ENCODE assay signal across 16 cellular contexts in genomic region chr2:68747413-68747812, GRCh38. TPM values are rescaled to one million over a fixed set of nuclear protein-coding genes. Genes with fewer than 3 reads are reported as not detected.
DNase-seq lines count a peak whose midpoint lies in the region; ATAC-seq and TF ChIP-seq lines count a peak whose summit lies in the region.
"Had no signal": no experiment of that assay in that cellular context is flagged by ENCODE, and none has a peak within 500 bp of the region (broad histone marks: within the 10 kb centered on the region; RNA-seq: fewer than 3 reads in every experiment).

No MANE protein-coding gene starts in this region.

- POLR2A ChIA-PET in activated CD4-positive, alpha-beta memory T cell treated with anti-CD3 and anti-CD28 coated beads, Interleukin-2, amount 10 ng/mL, durations not matched to agents 7 days and 5 days (lab: Charles Lee): interaction anchor here (2.1 to 22.1 kb wide), 4 partner anchors 6 to 26 kb away, joined by 6 to 491 read pairs (median 248); partner anchors contain the start of gene ARHGAP25
- POLR2A ChIA-PET in PC-9 (lab: Charles Lee; ENCODE audit: unreplicated experiment): no interaction called here

- DNase-seq in CD14-positive monocyte (ENCODE audit: low spot score) (no peak), left lobe of liver (ENCODE audit: low spot score) (peak; percentile 18), HuH-7.5 (ENCODE audit: low spot score) (no peak), PC-9 (no peak), WERI-Rb-1 (no peak)
- peak; percentile 14 for DNase-seq in activated CD4-positive, alpha-beta memory T cell treated with anti-CD3 and anti-CD28 coated beads, Interleukin-2, amount 10 ng/mL, durations not matched to agents 7 days and 5 days
- DNase-seq: activated CD4-positive, alpha-beta T cell treated with anti-CD3 and anti-CD28 coated beads, Interleukin-2, amount 50 U/mL, for 4 hours; activated naive CD8-positive, alpha-beta T cell treated with anti-CD3 and anti-CD28 coated beads, Interleukin-2, amount 10 ng/mL, durations not matched to agents 7 days and 5 days; C1 segment of cervical spinal cord; DMS79; NCI-H1436 treated with DMSO at 0.1 percent for 48 hours; right lobe of liver had no signal

- H3K27ac ChIP-seq in BLaER1 (peak overlapping the region; percentile 62; the same call in 1 of the 2 replicates), PC-9 (no peak overlapping the region), WERI-Rb-1 (no peak overlapping the region)
- H3K27ac ChIP-seq: breast epithelium had no signal

- H3K9me2 ChIP-seq in PC-9 (ENCODE audit: insufficient read depth): no peaks in the 10 kb centered on the region

- no peaks in the 10 kb centered on the region for H3K79me2 ChIP-seq in PC-9 (ENCODE audit: low read depth)

- H3K9ac ChIP-seq in BLaER1: no peak overlapping the region

- H3F3A ChIP-seq in PC-9 (ENCODE audit: insufficient read depth, low read depth): no peaks in the 10 kb centered on the region

- H3K4me1 ChIP-seq in BLaER1 (peaks cover 86% of the 10 kb centered on the region), PC-9 (replicated peaks; ENCODE audit: insufficient read depth) (no peaks in the 10 kb centered on the region)
- H3K4me1 ChIP-seq: breast epithelium had no signal

- no TSS peak for BruUV-seq in PC-9 (replicated peaks; lab: Mats Ljungman, UMichigan)

- peaks cover 46 to 57% of the 10 kb centered on the region in 2 donors for H3K36me3 Mint-ChIP-seq in CD14-positive monocyte
- H3K36me3 Mint-ChIP-seq in activated CD4-positive, alpha-beta memory T cell treated with anti-CD3 and anti-CD28 coated beads, Interleukin-2, amount 10 ng/mL, durations not matched to agents 7 days and 5 days (ENCODE audit: low read depth): peaks cover 84% of the 10 kb centered on the region

- peaks cover 57% of the 10 kb centered on the region; the same call in 1 of the 2 replicates for H4K20me1 ChIP-seq in BLaER1
- H4K20me1 ChIP-seq in PC-9 (ENCODE audit: insufficient read depth): no peaks in the 10 kb centered on the region

- TF ChIP-seq CTCF in CD14-positive monocyte (IDR thresholded peaks at IDR 0.05) (no peak), PC-9 (conservative IDR thresholded peaks at IDR 0.05) (no peak), WERI-Rb-1 (IDR thresholded peaks at IDR 0.05; ENCODE audit: low read depth, low read length) (no peak)

- H3K9me3 ChIP-seq in BLaER1 (no peaks in the 10 kb centered on the region; the same call in 1 of the 2 replicates), PC-9 (ENCODE audit: insufficient read depth, low read depth) (no peaks in the 10 kb centered on the region), WERI-Rb-1 (ENCODE audit: severe bottlenecking) (no peaks in the 10 kb centered on the region)
- H3K9me3 ChIP-seq: breast epithelium, right lobe of liver had no signal

- H3K4me3 Mint-ChIP-seq in CD14-positive monocyte: peak overlapping the region in 1 of 2 donors; percentile 26
- H3K4me3 Mint-ChIP-seq in activated CD4-positive, alpha-beta memory T cell treated with anti-CD3 and anti-CD28 coated beads, Interleukin-2, amount 10 ng/mL, durations not matched to agents 7 days and 5 days: peak overlapping the region; percentile 22
- H3K4me3 Mint-ChIP-seq: activated naive CD8-positive, alpha-beta T cell treated with anti-CD3 and anti-CD28 coated beads, Interleukin-2, amount 10 ng/mL, durations not matched to agents 7 days and 5 days had no signal

- H3K27me3 Mint-ChIP-seq in CD14-positive monocyte (ENCODE audit: low read depth in 3 of 3): no peaks in the 10 kb centered on the region
- no peaks in the 10 kb centered on the region for H3K27me3 Mint-ChIP-seq in activated CD4-positive, alpha-beta memory T cell treated with anti-CD3 and anti-CD28 coated beads, Interleukin-2, amount 10 ng/mL, durations not matched to agents 7 days and 5 days
- H3K27me3 Mint-ChIP-seq: activated naive CD8-positive, alpha-beta T cell treated with anti-CD3 and anti-CD28 coated beads, Interleukin-2, amount 10 ng/mL, durations not matched to agents 7 days and 5 days had no signal

- H2AFZ ChIP-seq in PC-9: no peak overlapping the region

- H3K9me3 Mint-ChIP-seq in CD14-positive monocyte: peaks cover 0 to 4% (median 0%) of the 10 kb centered on the region in 7 donors
- H3K9me3 Mint-ChIP-seq in activated CD4-positive, alpha-beta memory T cell treated with anti-CD3 and anti-CD28 coated beads, Interleukin-2, amount 10 ng/mL, durations not matched to agents 7 days and 5 days: no peaks in the 10 kb centered on the region
- H3K9me3 Mint-ChIP-seq: activated naive CD8-positive, alpha-beta T cell treated with anti-CD3 and anti-CD28 coated beads, Interleukin-2, amount 10 ng/mL, durations not matched to agents 7 days and 5 days had no signal

- H3K4me2 ChIP-seq in BLaER1 (peak overlapping the region; percentile 57), PC-9 (no peak overlapping the region)

- H3K27me3 ChIP-seq in BLaER1 (no peaks in the 10 kb centered on the region), PC-9 (ENCODE audit: insufficient read depth, low read depth) (no peaks in the 10 kb centered on the region), WERI-Rb-1 (ENCODE audit: insufficient read depth, low read depth, severe bottlenecking) (peaks cover 33% of the 10 kb centered on the region)
- H3K27me3 ChIP-seq: breast epithelium, right lobe of liver had no signal

- CTCF ChIA-PET in activated CD4-positive, alpha-beta memory T cell treated with anti-CD3 and anti-CD28 coated beads, Interleukin-2, amount 10 ng/mL, durations not matched to agents 7 days and 5 days (lab: Charles Lee): interaction anchor here (2.1 to 2.3 kb wide), 2 partner anchors 38 to 284 kb away, joined by 6 to 10 read pairs; no protein-coding TSS in a partner anchor
- CTCF ChIA-PET in PC-9 (lab: Charles Lee): no interaction called here

- peaks cover 89% of the 10 kb centered on the region for H3K4me1 Mint-ChIP-seq in CD14-positive monocyte
- peaks cover 93% of the 10 kb centered on the region for H3K4me1 Mint-ChIP-seq in activated CD4-positive, alpha-beta memory T cell treated with anti-CD3 and anti-CD28 coated beads, Interleukin-2, amount 10 ng/mL, durations not matched to agents 7 days and 5 days

- intact Hi-C loops in CD14-positive monocyte (cut with micrococcal nuclease) (loop anchor here (5.0 to 10.0 kb wide), 3 partner anchors 90 to 283 kb away; partner anchors contain the start of genes APLF (in 1 of the 2) and FBXO48 (in 1 of the 2)), PC-9 (cut with micrococcal nuclease; ENCODE audit: unreplicated experiment) (no loop called here)

- H3K36me3 ChIP-seq in BLaER1 (peaks cover 55% of the 10 kb centered on the region), PC-9 (ENCODE audit: low read depth) (no peaks in the 10 kb centered on the region), WERI-Rb-1 (no peaks in the 10 kb centered on the region)
- H3K36me3 ChIP-seq: breast epithelium, right lobe of liver had no signal

- H3K27ac Mint-ChIP-seq in CD14-positive monocyte: peak overlapping the region; percentile 68 to 98 (median 84)
- peak overlapping the region; percentile 72 for H3K27ac Mint-ChIP-seq in activated CD4-positive, alpha-beta memory T cell treated with anti-CD3 and anti-CD28 coated beads, Interleukin-2, amount 10 ng/mL, durations not matched to agents 7 days and 5 days

- ATAC-seq in left lobe of liver: no peak
- ATAC-seq: Right ventricle myocardium inferior had no signal

- no peak overlapping the region for H3K4me3 ChIP-seq in BLaER1
- H3K4me3 ChIP-seq in PC-9: no peak overlapping the region
- H3K4me3 ChIP-seq in WERI-Rb-1 (ENCODE audit: low read depth, low read length): no peak overlapping the region
- H3K4me3 ChIP-seq: breast epithelium, right lobe of liver had no signal

RNA-seq across cellular contexts. Expression of gene ARHGAP25, which starts 12.8 kb away (rescaled TPM):
- 10 to 100 TPM; 20.8 to 36.3 TPM for polyA plus RNA-seq in CD14-positive monocyte
- total RNA-seq in activated CD4-positive, alpha-beta memory T cell treated with anti-CD3 and anti-CD28 coated beads, Interleukin-2, amount 10 ng/mL, durations not matched to agents 7 days and 5 days: 100 to 1,000 TPM; 128 to 132 TPM
- total RNA-seq in left lobe of liver (4.7 TPM), PC-9 (2021) (not detected in 2 replicates)
- total RNA-seq: HT-29 had no signal

Comparison
In these comparisons a context has a peak if more than half of its experiments do, and no peak if none do; other contexts are left out.
1. DNase-seq: peak in activated CD4-positive, alpha-beta memory T cell treated with anti-CD3 and anti-CD28 coated beads, Interleukin-2, amount 10 ng/mL, durations not matched to agents 7 days and 5 days (single experiment) and left lobe of liver (single experiment); none in CD14-positive monocyte (single experiment), HuH-7.5 (single experiment), PC-9 (0 of 2) and WERI-Rb-1 (single experiment).
2. RNA of gene ARHGAP25, which starts 12.8 kb away (total RNA-seq): 128 to 132 TPM in activated CD4-positive, alpha-beta memory T cell treated with anti-CD3 and anti-CD28 coated beads, Interleukin-2, amount 10 ng/mL, durations not matched to agents 7 days and 5 days; 4.7 TPM in left lobe of liver (single experiment) and not detected in PC-9; every median in the first group is over 10 times any median in the second.